In the genomic region with DNA sequence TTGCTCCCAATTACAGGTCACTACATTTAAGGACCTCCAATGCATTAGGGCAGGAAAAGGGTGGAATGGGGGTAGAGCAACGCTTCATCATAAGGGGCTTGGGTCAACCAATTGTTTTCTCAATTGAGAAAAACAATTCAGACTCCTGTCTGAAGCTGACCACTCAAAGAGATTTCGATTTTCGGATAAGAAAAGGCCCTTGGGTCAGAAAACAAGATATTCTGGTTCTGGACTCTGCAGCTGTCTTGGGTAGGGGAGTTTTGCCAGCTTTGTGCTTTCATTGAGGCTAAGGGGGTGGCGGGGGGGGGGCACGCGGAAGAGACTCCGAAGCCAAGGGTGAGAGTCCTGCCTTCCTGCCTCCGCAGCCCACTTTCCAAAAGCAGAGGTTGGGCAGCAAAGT, we compare ENCODE assay signal across 26 cellular contexts. TPM values are rescaled to one million over a fixed set of nuclear protein-coding genes. Genes with fewer than 3 reads are reported as not detected.
"Had no signal": no experiment of that assay in that cellular context is flagged by ENCODE, and none has a peak within 500 bp of the region (broad histone marks: within the 10 kb centered on the region; RNA-seq: fewer than 3 reads in every experiment).

No MANE protein-coding gene starts in this region.

- H3K36me3 ChIP-seq: neutrophil, right lobe of liver, sigmoid colon, stomach, thoracic aorta, tibial artery, transverse colon, upper lobe of left lung, vagina had no signal

- ATAC-seq: naive thymus-derived CD8-positive, alpha-beta T cell; natural killer cell treated with Interleukin-12 subunit alpha and Interleukin-12 subunit beta and Interleukin-15 and Interleukin-18, amount 100 ng/mL, for 72 hours; psoas muscle; stimulated activated effector memory CD8-positive, alpha-beta T cell treated with anti-CD3 and anti-CD28 coated beads, Interleukin-12 subunit alpha, Interleukin-12 subunit beta, amount 100 ng/mL, for 72 hours; stimulated activated naive B cell treated with anti-CD40 and anti-IgM and Interleukin-4, amounts not matched to agents 10 μg/mL and 1 μg/mL and 100 μg/mL, for 72 hours had no signal

- H3K9me3 ChIP-seq: psoas muscle, right lobe of liver, vagina had no signal

- DNase-seq: naive B cell; naive thymus-derived CD8-positive, alpha-beta T cell; nephron progenitor cell; psoas muscle; right cardiac atrium; right lobe of liver; sigmoid colon; small intestine; stimulated activated CD4-positive, alpha-beta T cell treated with anti-CD3 and anti-CD28 coated beads, Interleukin-15, amount 100 ng/mL, for 24 hours; stimulated activated CD4-positive, alpha-beta T cell treated with anti-CD3 and anti-CD28 coated beads, Interleukin-2, amount 100 ng/mL, for 24 hours; stimulated activated CD4-positive, alpha-beta T cell treated with anti-CD3 and anti-CD28 coated beads, Interleukin-2, amount 100 ng/mL, for 48 hours; stimulated activated CD4-positive, alpha-beta T cell treated with anti-CD3 and anti-CD28 coated beads, Interleukin-4, amount 100 ng/mL, for 24 hours; stimulated activated naive B cell treated with anti-CD40 and anti-IgM and Interleukin-4, amounts not matched to agents 10 μg/mL and 1 μg/mL and 100 μg/mL, for 72 hours; stimulated activated naive CD4-positive, alpha-beta T cell treated with Interleukin-2 at 50 U/mL for 16 hours; stomach; tibial artery; transverse colon had no signal

- H3K27me3 ChIP-seq: vagina had no signal

- H3K27ac ChIP-seq: neutrophil, psoas muscle, right lobe of liver, sigmoid colon, stomach, thoracic aorta, tibial artery, transverse colon, upper lobe of left lung, vagina had no signal

- H3K4me3 ChIP-seq: psoas muscle, right lobe of liver, tibial artery, transverse colon, upper lobe of left lung, vagina had no signal

- FAIRE-seq: small intestine, urothelium cell line had no signal

- H3K4me1 ChIP-seq: psoas muscle, right lobe of liver, tibial artery, transverse colon, upper lobe of left lung, vagina had no signal

RNA-seq across cellular contexts. Expression of a gene that starts 4.8 kb away (rescaled TPM):
- total RNA-seq: naive thymus-derived CD8-positive, alpha-beta T cell; natural killer cell treated with Interleukin-12 subunit alpha and Interleukin-12 subunit beta and Interleukin-15 and Interleukin-18, amount 100 ng/mL, for 72 hours; neural crest cell; osteocyte had no signal
- polyA plus RNA-seq: naive thymus-derived CD8-positive, alpha-beta T cell; stomach had no signal
